ENCODE assay signal across 15 cellular contexts in genomic region chr3:42685363-42685881, GRCh38. TPM values are rescaled to one million over a fixed set of nuclear protein-coding genes. Genes with fewer than 3 reads are reported as not detected.
DNase-seq lines count a peak whose midpoint lies in the region; ATAC-seq, FAIRE-seq and TF ChIP-seq lines count a peak whose summit lies in the region.
"Had no signal": no experiment of that assay in that cellular context is flagged by ENCODE, and none has a peak within 500 bp of the region (broad histone marks: within the 10 kb centered on the region; RNA-seq: fewer than 3 reads in every experiment).

Gene KLHL40 (plus strand): TSS chr3:42685537. CDS start chr3:42685619, 82 bp downstream.

- H3K4me1 ChIP-seq in astrocyte (ENCODE audit: insufficient read depth, low read length) (peaks cover 12% of the 10 kb centered on the region), stomach smooth muscle (ENCODE audit: control insufficient read depth, insufficient read depth, low read length) (peaks cover 24% of the 10 kb centered on the region)

- no peak for FAIRE-seq in astrocyte (lab: Jason Lieb, UNC)
- FAIRE-seq: A204.1 had no signal

- intact Hi-C loops in activated CD4-positive, alpha-beta T cell treated with anti-CD3 and anti-CD28 coated beads, Interleukin-2, amount 10 ng/mL, durations not matched to agents 24 days and 14 days (cut with micrococcal nuclease): no loop called here

- no peak for ATAC-seq in HG03460 (IDR thresholded peaks at IDR 0.05; ENCODE audit: unreplicated experiment)
- ATAC-seq: activated CD4-positive, CD25-positive, alpha-beta regulatory T cell treated with anti-CD3 and anti-CD28 coated beads, Interleukin-2, amount 50 U/mL, for 24 hours had no signal

- peak within 1 kb of the TSS; percentile 78 for H2AFZ ChIP-seq in astrocyte (ENCODE audit: low read depth, low read length)

- H3K27me3 ChIP-seq in astrocyte (ENCODE audit: insufficient read depth, low read length) (peaks cover 15% of the 10 kb centered on the region), layer of hippocampus (ENCODE audit: control insufficient read depth, insufficient read depth, low read length) (peaks cover 2% of the 10 kb centered on the region), stomach smooth muscle (ENCODE audit: control insufficient read depth in 1 of 2, insufficient read depth in 2 of 2, low read length in 2 of 2) (peaks cover 9% of the 10 kb centered on the region in 2 donors)

- H3K79me2 ChIP-seq in astrocyte (ENCODE audit: insufficient read depth, low read length): no peaks in the 10 kb centered on the region

- H3K9ac ChIP-seq in astrocyte (ENCODE audit: low read length) (no peak within 1 kb of the TSS), stomach smooth muscle (ENCODE audit: low read length in 2 of 2) (no peak within 1 kb of the TSS)

- H3K27ac Mint-ChIP-seq in activated CD4-positive, alpha-beta T cell treated with anti-CD3 and anti-CD28 coated beads, Interleukin-2, amount 10 ng/mL, durations not matched to agents 24 days and 14 days: no peak within 1 kb of the TSS
- H3K27ac Mint-ChIP-seq in astrocyte (ENCODE audit: unreplicated experiment): no peak within 1 kb of the TSS

- TF ChIP-seq CTCF in astrocyte (IDR thresholded peaks at IDR 0.05; ENCODE audit: insufficient read depth, low read depth, low read length): no peak

- H3K4me3 Mint-ChIP-seq in activated CD4-positive, alpha-beta T cell treated with anti-CD3 and anti-CD28 coated beads, Interleukin-2, amount 10 ng/mL, durations not matched to agents 24 days and 14 days: peak within 1 kb of the TSS; percentile 25
- no peak within 1 kb of the TSS for H3K4me3 Mint-ChIP-seq in astrocyte (ENCODE audit: unreplicated experiment)

- peak within 1 kb of the TSS; percentile 75 for H3K4me2 ChIP-seq in astrocyte (ENCODE audit: low read length)

- peaks cover 2% of the 10 kb centered on the region for H3K4me1 Mint-ChIP-seq in activated CD4-positive, alpha-beta T cell treated with anti-CD3 and anti-CD28 coated beads, Interleukin-2, amount 10 ng/mL, durations not matched to agents 24 days and 14 days
- peaks cover 9% of the 10 kb centered on the region for H3K4me1 Mint-ChIP-seq in astrocyte (ENCODE audit: low read depth, unreplicated experiment)

- no peak for DNase-seq in activated CD4-positive, alpha-beta T cell treated with anti-CD3 and anti-CD28 coated beads, Interleukin-2, amount 10 ng/mL, durations not matched to agents 24 days and 14 days
- DNase-seq in activated CD4-positive, alpha-beta T cell treated with anti-CD3 and anti-CD28 coated beads, Interleukin-2, amount 50 U/mL, for 4 hours: no peak
- DNase-seq in astrocyte (ENCODE audit: low read depth) (no peak), DMS114 treated with DMSO at 0.1 percent for 48 hours (lab: John Stamatoyannopoulos, UW; ENCODE audit: unreplicated experiment) (no peak), NCI-H748 (lab: John Stamatoyannopoulos, UW; ENCODE audit: unreplicated experiment) (no peak)
- DNase-seq: activated naive CD4-positive, alpha-beta T cell treated with Interleukin-2 at 50 U/mL for 16 hours; DMS79 treated with DMSO at 0.1 percent for 48 hours; hippocampal formation; MM.1S; SIG-M5 had no signal

- no peaks in the 10 kb centered on the region for H3K36me3 Mint-ChIP-seq in activated CD4-positive, alpha-beta T cell treated with anti-CD3 and anti-CD28 coated beads, Interleukin-2, amount 10 ng/mL, durations not matched to agents 24 days and 14 days (ENCODE audit: low read depth)
- no peaks in the 10 kb centered on the region for H3K36me3 Mint-ChIP-seq in astrocyte (ENCODE audit: low read depth, unreplicated experiment)

- no peaks in the 10 kb centered on the region for H4K20me1 ChIP-seq in astrocyte (ENCODE audit: insufficient read depth, low read length)

- H3K4me3 ChIP-seq in astrocyte (ENCODE audit: insufficient read depth, low read depth, low read length): peak within 1 kb of the TSS; percentile 44
- H3K4me3 ChIP-seq in stomach smooth muscle (ENCODE audit: low read length in 2 of 2): peak within 1 kb of the TSS; percentile 33 to 67

- no peaks in the 10 kb centered on the region for H3K36me3 ChIP-seq in astrocyte (ENCODE audit: insufficient read depth, low read length)
- no peaks in the 10 kb centered on the region for H3K36me3 ChIP-seq in stomach smooth muscle (ENCODE audit: control insufficient read depth in 2 of 2, insufficient read depth in 2 of 2, low read length in 2 of 2)

- H3K27me3 Mint-ChIP-seq in activated CD4-positive, alpha-beta T cell treated with anti-CD3 and anti-CD28 coated beads, Interleukin-2, amount 10 ng/mL, durations not matched to agents 24 days and 14 days: peaks cover 13% of the 10 kb centered on the region
- H3K27me3 Mint-ChIP-seq in astrocyte (ENCODE audit: low read depth, unreplicated experiment): peaks cover 20% of the 10 kb centered on the region

- no peak within 1 kb of the TSS for H3K27ac ChIP-seq in astrocyte (ENCODE audit: low read depth, low read length)
- H3K27ac ChIP-seq in layer of hippocampus (ENCODE audit: low read depth, low read length): peak within 1 kb of the TSS; percentile 73
- H3K27ac ChIP-seq in stomach smooth muscle (ENCODE audit: low read length): no peak within 1 kb of the TSS

- H3K9me3 Mint-ChIP-seq in activated CD4-positive, alpha-beta T cell treated with anti-CD3 and anti-CD28 coated beads, Interleukin-2, amount 10 ng/mL, durations not matched to agents 24 days and 14 days: no peaks in the 10 kb centered on the region
- no peaks in the 10 kb centered on the region for H3K9me3 Mint-ChIP-seq in astrocyte (ENCODE audit: unreplicated experiment)

- H3K9me3 ChIP-seq in astrocyte (ENCODE audit: insufficient read depth, low read depth, low read length): peaks cover 4% of the 10 kb centered on the region
- H3K9me3 ChIP-seq in stomach smooth muscle (ENCODE audit: control insufficient read depth in 2 of 2, low read length in 2 of 2): no peaks in the 10 kb centered on the region

RNA-seq across cellular contexts. Expression of gene KLHL40, which starts in this region (rescaled TPM):
- not detected in 2 replicates for total RNA-seq in activated CD4-positive, alpha-beta T cell treated with anti-CD3 and anti-CD28 coated beads, Interleukin-2, amount 10 ng/mL, durations not matched to agents 24 days and 14 days
- not detected in 2 replicates for total RNA-seq in astrocyte
